18 cellular contexts compared by ENCODE assay signal in genomic region chr6:170093658-170094596, GRCh38.
DNase-seq lines count a peak whose midpoint lies in the region; ATAC-seq and TF ChIP-seq lines count a peak whose summit lies in the region.
"Had no signal": no experiment of that assay in that cellular context is flagged by ENCODE, and none has a peak within 500 bp of the region (broad histone marks: within the 10 kb centered on the region; RNA-seq: fewer than 3 reads in every experiment).

No MANE protein-coding gene starts in this region.

- H3K36me3 ChIP-seq in body of pancreas (replicated peaks in 1 of 2; ENCODE audit: insufficient read depth in 1 of 2, low read depth in 2 of 2) (no peaks in the 10 kb centered on the region), mucosa of descending colon (ENCODE audit: low read depth) (no peaks in the 10 kb centered on the region), suprapubic skin (no peaks in the 10 kb centered on the region), WERI-Rb-1 (no peaks in the 10 kb centered on the region), Karpas-422 (ENCODE audit: insufficient read depth, low read length) (no peaks in the 10 kb centered on the region)
- H3K36me3 ChIP-seq: vagina had no signal

- no peaks in the 10 kb centered on the region for H3K9me2 ChIP-seq in Karpas-422 (replicated peaks; ENCODE audit: insufficient read depth, low read length)

- no peak overlapping the region for H3K27ac Mint-ChIP-seq in activated T-cell treated with anti-CD3 and anti-CD28 coated beads, Interleukin-2, amount 50 U/mL, for 24 hours
- H3K27ac Mint-ChIP-seq in activated T-cell treated with anti-CD3 and anti-CD28 coated beads, Interleukin-2, amount 50 U/mL, for 72 hours: no peak overlapping the region
- H3K27ac Mint-ChIP-seq in activated CD8-positive, alpha-beta T cell treated with anti-CD3 and anti-CD28 coated beads for 36 hours: no peak overlapping the region
- H3K27ac Mint-ChIP-seq: activated naive CD4-positive, alpha-beta T cell treated with anti-CD3 and anti-CD28 coated beads, Interleukin-2, amount 50 U/mL, for 24 hours; CD4-positive, CD25-positive, alpha-beta regulatory T cell had no signal

- no peak overlapping the region for H3K4me2 ChIP-seq in Karpas-422 (ENCODE audit: low read depth, low read length, poor library complexity, severe bottlenecking)

- POLR2A ChIA-PET in activated CD8-positive, alpha-beta T cell treated with anti-CD3 and anti-CD28 coated beads for 36 hours (lab: Charles Lee): no interaction called here

- TF ChIP-seq CTCF in body of pancreas (IDR thresholded peaks at IDR 0.05): no peak
- no peak for TF ChIP-seq CTCF in mucosa of descending colon (IDR thresholded peaks at IDR 0.05)
- TF ChIP-seq CTCF in suprapubic skin (IDR thresholded peaks at IDR 0.05): no peak
- no peak for TF ChIP-seq CTCF in WERI-Rb-1 (IDR thresholded peaks at IDR 0.05; ENCODE audit: low read depth, low read length)
- no peak for TF ChIP-seq CTCF in activated CD8-positive, alpha-beta T cell treated with anti-CD3 and anti-CD28 coated beads for 36 hours (IDR thresholded peaks at IDR 0.05)

- H3K9me3 Mint-ChIP-seq in activated T-cell treated with anti-CD3 and anti-CD28 coated beads, Interleukin-2, amount 50 U/mL, for 24 hours: no peaks in the 10 kb centered on the region
- no peaks in the 10 kb centered on the region for H3K9me3 Mint-ChIP-seq in activated T-cell treated with anti-CD3 and anti-CD28 coated beads, Interleukin-2, amount 50 U/mL, for 72 hours
- no peaks in the 10 kb centered on the region for H3K9me3 Mint-ChIP-seq in activated CD8-positive, alpha-beta T cell treated with anti-CD3 and anti-CD28 coated beads for 36 hours
- H3K9me3 Mint-ChIP-seq: activated naive CD4-positive, alpha-beta T cell treated with anti-CD3 and anti-CD28 coated beads, Interleukin-2, amount 50 U/mL, for 24 hours; CD4-positive, CD25-positive, alpha-beta regulatory T cell had no signal

- H3K4me1 ChIP-seq in body of pancreas (no peaks in the 10 kb centered on the region), mucosa of descending colon (ENCODE audit: low read depth) (no peaks in the 10 kb centered on the region), suprapubic skin (no peaks in the 10 kb centered on the region), Karpas-422 (ENCODE audit: low read length) (peaks cover 10% of the 10 kb centered on the region)
- H3K4me1 ChIP-seq: vagina had no signal

- TF ChIP-seq EP300 in suprapubic skin (IDR thresholded peaks at IDR 0.05): no peak

- no peaks in the 10 kb centered on the region for H3K36me3 Mint-ChIP-seq in activated T-cell treated with anti-CD3 and anti-CD28 coated beads, Interleukin-2, amount 50 U/mL, for 24 hours (ENCODE audit: low read depth)
- peaks cover 0 to 1% of the 10 kb centered on the region in 2 donors for H3K36me3 Mint-ChIP-seq in activated T-cell treated with anti-CD3 and anti-CD28 coated beads, Interleukin-2, amount 50 U/mL, for 72 hours (ENCODE audit: insufficient read depth in 2 of 2)
- no peaks in the 10 kb centered on the region for H3K36me3 Mint-ChIP-seq in activated CD8-positive, alpha-beta T cell treated with anti-CD3 and anti-CD28 coated beads for 36 hours (ENCODE audit: low read depth)
- H3K36me3 Mint-ChIP-seq: activated naive CD4-positive, alpha-beta T cell treated with anti-CD3 and anti-CD28 coated beads, Interleukin-2, amount 50 U/mL, for 24 hours; CD4-positive, CD25-positive, alpha-beta regulatory T cell had no signal

- no peak overlapping the region for H2AFZ ChIP-seq in Karpas-422 (ENCODE audit: low read length)

- H3K9me3 ChIP-seq in body of pancreas (no peaks in the 10 kb centered on the region), mucosa of descending colon (no peaks in the 10 kb centered on the region), suprapubic skin (no peaks in the 10 kb centered on the region), WERI-Rb-1 (ENCODE audit: severe bottlenecking) (no peaks in the 10 kb centered on the region), Karpas-422 (ENCODE audit: low read length) (no peaks in the 10 kb centered on the region)
- H3K9me3 ChIP-seq: vagina had no signal

- H3K27ac ChIP-seq in body of pancreas (no peak overlapping the region), suprapubic skin (no peak overlapping the region), WERI-Rb-1 (no peak overlapping the region), Karpas-422 (ENCODE audit: low read length) (no peak overlapping the region)
- H3K27ac ChIP-seq: vagina, VCaP had no signal

- no peaks in the 10 kb centered on the region for H3K79me2 ChIP-seq in Karpas-422 (ENCODE audit: low read length)

- no peak overlapping the region for H3K9ac ChIP-seq in Karpas-422 (ENCODE audit: low read length)

- no peaks in the 10 kb centered on the region for H3K27me3 ChIP-seq in body of pancreas
- peaks cover 14% of the 10 kb centered on the region for H3K27me3 ChIP-seq in suprapubic skin
- no peaks in the 10 kb centered on the region for H3K27me3 ChIP-seq in WERI-Rb-1 (ENCODE audit: insufficient read depth, low read depth, severe bottlenecking)
- H3K27me3 ChIP-seq in Karpas-422 (ENCODE audit: low read length): no peaks in the 10 kb centered on the region
- H3K27me3 ChIP-seq: vagina had no signal

- H3K4me1 Mint-ChIP-seq in activated T-cell treated with anti-CD3 and anti-CD28 coated beads, Interleukin-2, amount 50 U/mL, for 24 hours (ENCODE audit: low read depth): peaks cover 17% of the 10 kb centered on the region
- peaks cover 18% of the 10 kb centered on the region for H3K4me1 Mint-ChIP-seq in activated T-cell treated with anti-CD3 and anti-CD28 coated beads, Interleukin-2, amount 50 U/mL, for 72 hours (ENCODE audit: low read depth)
- H3K4me1 Mint-ChIP-seq in activated CD8-positive, alpha-beta T cell treated with anti-CD3 and anti-CD28 coated beads for 36 hours (ENCODE audit: low read depth): peaks cover 17% of the 10 kb centered on the region

- ATAC-seq in activated T-cell treated with anti-CD3 and anti-CD28 coated beads, Interleukin-2, amount 50 U/mL, for 72 hours (replicated peaks in 1 of 2): no peak
- ATAC-seq in body of pancreas (no peak), mucosa of descending colon (peak; percentile 6)
- no peak for ATAC-seq in activated CD8-positive, alpha-beta T cell treated with anti-CD3 and anti-CD28 coated beads for 36 hours

- TF ChIP-seq POLR2A in body of pancreas (IDR thresholded peaks at IDR 0.05) (no peak), suprapubic skin (IDR thresholded peaks at IDR 0.05) (no peak)

- H3K27me3 Mint-ChIP-seq in activated T-cell treated with anti-CD3 and anti-CD28 coated beads, Interleukin-2, amount 50 U/mL, for 24 hours: peaks cover 16% of the 10 kb centered on the region
- H3K27me3 Mint-ChIP-seq in activated T-cell treated with anti-CD3 and anti-CD28 coated beads, Interleukin-2, amount 50 U/mL, for 72 hours (ENCODE audit: low read depth): peaks cover 7% of the 10 kb centered on the region
- H3K27me3 Mint-ChIP-seq in activated CD8-positive, alpha-beta T cell treated with anti-CD3 and anti-CD28 coated beads for 36 hours: no peaks in the 10 kb centered on the region

- H3K4me3 ChIP-seq in body of pancreas (no peak overlapping the region), mucosa of descending colon (no peak overlapping the region), suprapubic skin (no peak overlapping the region), WERI-Rb-1 (ENCODE audit: low read depth, low read length) (no peak overlapping the region), Karpas-422 (ENCODE audit: low read length) (no peak overlapping the region)
- H3K4me3 ChIP-seq: vagina had no signal

- H4K20me1 ChIP-seq in Karpas-422 (ENCODE audit: insufficient read depth, low read depth, low read length): no peaks in the 10 kb centered on the region

- peak; percentile 24 for DNase-seq in activated T-cell treated with anti-CD3 and anti-CD28 coated beads, Interleukin-2, amount 50 U/mL, for 24 hours
- no peak for DNase-seq in activated T-cell treated with anti-CD3 and anti-CD28 coated beads, Interleukin-2, amount 50 U/mL, for 72 hours
- DNase-seq in body of pancreas (peak in 3 of 4 donors; percentile 1 to 8 (median 8)), mucosa of descending colon (no peak), suprapubic skin (ENCODE audit: low spot score in 2 of 2) (peak; percentile 59 to 76), WERI-Rb-1 (no peak), Karpas-422 (no peak)
- no peak for DNase-seq in activated CD8-positive, alpha-beta T cell treated with anti-CD3 and anti-CD28 coated beads for 36 hours
- DNase-seq: CD4-positive, CD25-positive, alpha-beta regulatory T cell; cortex of kidney; NCI-H1436; NCI-H2227 treated with DMSO at 0.1 percent for 48 hours; NK-92 treated with Interleukin-12 subunit alpha and Interleukin-12 subunit beta, amount 100 ng/mL, for 24 hours; stimulated activated naive CD4-positive, alpha-beta T cell treated with Interleukin-2 at 50 U/mL for 16 hours; T-helper 1 cell had no signal

- CTCF ChIA-PET in activated CD8-positive, alpha-beta T cell treated with anti-CD3 and anti-CD28 coated beads for 36 hours (lab: Charles Lee): no interaction called here

- intact Hi-C loops in body of pancreas (cut with DNase I): no loop called here
- intact Hi-C loops in mucosa of descending colon (cut with DNase I, micrococcal nuclease): no loop called here
- intact Hi-C loops in activated CD8-positive, alpha-beta T cell treated with anti-CD3 and anti-CD28 coated beads for 36 hours (cut with micrococcal nuclease): no loop called here

- WGBS in body of pancreas, 2 donors: 83 to 87% methylated on average over 26 to 37 of the region's 37 CpGs
- WGBS in suprapubic skin: 87% methylated on average over 25 of the region's 37 CpGs

- H3K4me3 Mint-ChIP-seq in activated T-cell treated with anti-CD3 and anti-CD28 coated beads, Interleukin-2, amount 50 U/mL, for 24 hours: no peak overlapping the region
- no peak overlapping the region for H3K4me3 Mint-ChIP-seq in activated T-cell treated with anti-CD3 and anti-CD28 coated beads, Interleukin-2, amount 50 U/mL, for 72 hours
- H3K4me3 Mint-ChIP-seq in activated CD8-positive, alpha-beta T cell treated with anti-CD3 and anti-CD28 coated beads for 36 hours: no peak overlapping the region
- H3K4me3 Mint-ChIP-seq: activated naive CD4-positive, alpha-beta T cell treated with anti-CD3 and anti-CD28 coated beads, Interleukin-2, amount 50 U/mL, for 24 hours; CD4-positive, CD25-positive, alpha-beta regulatory T cell had no signal

Comparison
In these comparisons a context has a peak if more than half of its experiments do, and no peak if none do; other contexts are left out.
1. DNase-seq: peak in activated T-cell treated with anti-CD3 and anti-CD28 coated beads, Interleukin-2, amount 50 U/mL, for 24 hours (single experiment), body of pancreas (3 of 4) and suprapubic skin (2 of 2); none in activated T-cell treated with anti-CD3 and anti-CD28 coated beads, Interleukin-2, amount 50 U/mL, for 72 hours (0 of 2), mucosa of descending colon (0 of 3), WERI-Rb-1 (single experiment), activated CD8-positive, alpha-beta T cell treated with anti-CD3 and anti-CD28 coated beads for 36 hours (single experiment) and Karpas-422 (single experiment).